In genomic region chr2:233831861-233832260, GRCh38 we compare ENCODE assay signal across 13 cellular contexts. TPM values are rescaled to one million over a fixed set of nuclear protein-coding genes. Genes with fewer than 3 reads are reported as not detected.
DNase-seq lines count a peak whose midpoint lies in the region; ATAC-seq and TF ChIP-seq lines count a peak whose summit lies in the region.
"Had no signal": no experiment of that assay in that cellular context is flagged by ENCODE, and none has a peak within 500 bp of the region (broad histone marks: within the 10 kb centered on the region; RNA-seq: fewer than 3 reads in every experiment).

No MANE protein-coding gene starts in this region.

- no peak for TF ChIP-seq EP300 in ovary (IDR thresholded peaks at IDR 0.05)

- peaks cover 9% of the 10 kb centered on the region for H3K36me3 Mint-ChIP-seq in progenitor cell of endocrine pancreas (ENCODE audit: insufficient read depth)

- DNase-seq in left cardiac atrium (peak; percentile 1), cardiac septum (ENCODE audit: low spot score) (no peak), RWPE1 (ENCODE audit: low spot score) (no peak), islet precursor cell (peak; percentile 43), upper lobe of right lung (peak; percentile 27), NOMO-1 treated with dmso at 0.1 percent for 144 hours (lab: John Stamatoyannopoulos, UW; ENCODE audit: unreplicated experiment) (no peak), ovary (no peak), progenitor cell of endocrine pancreas (ENCODE audit: low spot score, unreplicated experiment) (no peak)
- DNase-seq: NCI-H1417 treated with DMSO at 0.1 percent for 48 hours, NCI-H2029 treated with DMSO at 0.1 percent for 48 hours, NCI-H510A, NCI-H82 had no signal

- H3K4me3 ChIP-seq in upper lobe of right lung (no peak overlapping the region), ovary (no peak overlapping the region)

- H3K27ac Mint-ChIP-seq in progenitor cell of endocrine pancreas, result no peak overlapping the region

- TF ChIP-seq CTCF in RWPE1 (conservative IDR thresholded peaks at IDR 0.05; ENCODE audit: low read depth) (no peak), upper lobe of right lung (IDR thresholded peaks at IDR 0.05) (no peak), ovary (IDR thresholded peaks at IDR 0.05) (no peak), progenitor cell of endocrine pancreas (IDR thresholded peaks at IDR 0.05; ENCODE audit: unreplicated experiment) (no peak)

- intact Hi-C loops in left cardiac atrium (cut with DNase I) (no loop called here), cardiac septum (cut with DNase I) (no loop called here), upper lobe of right lung (cut with DNase I) (no loop called here), ovary (cut with DNase I) (no loop called here)

- POLR2A ChIA-PET in RWPE1 (lab: Yijun Ruan, JAX; ENCODE audit: low non-redundant PET), result no interaction called here

- H3K4me1 ChIP-seq in upper lobe of right lung (no peaks in the 10 kb centered on the region), ovary (ENCODE audit: insufficient read depth) (no peaks in the 10 kb centered on the region)

- H3K4me1 Mint-ChIP-seq in progenitor cell of endocrine pancreas (ENCODE audit: low read depth), result no peaks in the 10 kb centered on the region

- H3K36me3 ChIP-seq in upper lobe of right lung (no peaks in the 10 kb centered on the region), ovary (no peaks in the 10 kb centered on the region)

- H3K27ac ChIP-seq in RWPE1, result peak overlapping the region; percentile 67
- no peak overlapping the region for H3K27ac ChIP-seq in upper lobe of right lung
- no peak overlapping the region for H3K27ac ChIP-seq in ovary

- WGBS in ovary, 3 donors, result 81 to 98% (median 95%) methylated on average over 6 of the region's 6 CpGs

- H3K27me3 Mint-ChIP-seq in progenitor cell of endocrine pancreas, result no peaks in the 10 kb centered on the region

- no peaks in the 10 kb centered on the region for H3K27me3 ChIP-seq in upper lobe of right lung
- H3K27me3 ChIP-seq in ovary, result no peaks in the 10 kb centered on the region

- ATAC-seq in left cardiac atrium, result no peak
- no peak for ATAC-seq in upper lobe of right lung

- H3K9me3 Mint-ChIP-seq in progenitor cell of endocrine pancreas (ENCODE audit: low read depth), result no peaks in the 10 kb centered on the region

- H3K9me3 ChIP-seq in upper lobe of right lung (no peaks in the 10 kb centered on the region), ovary (no peaks in the 10 kb centered on the region)

- CTCF ChIA-PET in RWPE1 (lab: Yijun Ruan, JAX), result interaction anchor here (2.9 kb wide), 1 partner anchor 383 kb away, joined by 22 read pairs; no protein-coding TSS in a partner anchor

- no peak for TF ChIP-seq POLR2A in ovary (IDR thresholded peaks at IDR 0.05)

- no peak overlapping the region for H3K4me3 Mint-ChIP-seq in progenitor cell of endocrine pancreas (ENCODE audit: low read depth)

RNA-seq across cellular contexts. Expression of gene HJURP, which starts 22.5 kb away (rescaled TPM):
- total RNA-seq in left cardiac atrium, result 1 to 10 TPM in 1 of 2 donors, not detected in 1; 1.1 TPM
- total RNA-seq in cardiac septum, result not detected
- total RNA-seq in upper lobe of right lung, result 1.2 TPM
- total RNA-seq in ovary, result 1 to 10 TPM in 1 of 7 donors, under 1 TPM in 2, not detected in 4; 0.07 to 1.3 (median 0.94) TPM
- polyA plus RNA-seq in ovary, result 1 to 10 TPM in 1 of 2 donors, under 1 TPM in 1; 0.48 to 1.5 TPM
- 22.0 and 23.1 TPM in 2 replicates for total RNA-seq in progenitor cell of endocrine pancreas

RNA-seq across cellular contexts. Expression of gene MROH2A, which starts 53.7 kb away (rescaled TPM):
- not detected for total RNA-seq in left cardiac atrium
- not detected for total RNA-seq in cardiac septum
- not detected for total RNA-seq in upper lobe of right lung
- total RNA-seq in ovary, result not detected
- not detected for polyA plus RNA-seq in ovary
- not detected in 2 replicates for total RNA-seq in progenitor cell of endocrine pancreas
- polyA plus RNA-seq: BJ had no signal

Comparison
In these comparisons a context has a peak if more than half of its experiments do, and no peak if none do; other contexts are left out.
1. DNase-seq: peak in left cardiac atrium (single experiment), islet precursor cell (single experiment) and upper lobe of right lung (single experiment); none in cardiac septum (single experiment), RWPE1 (single experiment), NOMO-1 treated with dmso at 0.1 percent for 144 hours (single experiment), ovary (0 of 5) and progenitor cell of endocrine pancreas (single experiment).
2. RNA of gene HJURP, which starts 22.5 kb away (total RNA-seq): 22.0 to 23.1 TPM in progenitor cell of endocrine pancreas; 1.2 TPM in upper lobe of right lung (single experiment), 1.1 TPM in left cardiac atrium, 0.07 to 1.3 TPM in ovary and not detected in cardiac septum (single experiment); every median in the first group is over 10 times any median in the second.